12 cellular contexts compared by ENCODE assay signal in genomic region chr1:47109482-47109881, GRCh38. TPM values are rescaled to one million over a fixed set of nuclear protein-coding genes. Genes with fewer than 3 reads are reported as not detected.
"Had no signal": no experiment of that assay in that cellular context is flagged by ENCODE, and none has a peak within 500 bp of the region (broad histone marks: within the 10 kb centered on the region; RNA-seq: fewer than 3 reads in every experiment).

No MANE protein-coding gene starts in this region.

RNA-seq across cellular contexts. Expression of gene CYP4A22, which starts 27.8 kb away (rescaled TPM):
- total RNA-seq: dermis microvascular lymphatic vessel endothelial cell; endothelial cell of umbilical vein; esophagus mucosa; lung microvascular endothelial cell; mononuclear cell; naive thymus-derived CD4-positive, alpha-beta T cell; prostate gland; skeletal muscle tissue; upper lobe of right lung; vagina had no signal
- polyA plus RNA-seq: endothelial cell of umbilical vein; naive thymus-derived CD4-positive, alpha-beta T cell; spleen had no signal

RNA-seq across cellular contexts. Expression of gene CYP4Z1, which starts 42.5 kb away (rescaled TPM):
- total RNA-seq: endothelial cell of umbilical vein; hepatocyte; mononuclear cell; naive thymus-derived CD4-positive, alpha-beta T cell; spleen had no signal
- polyA plus RNA-seq: endothelial cell of umbilical vein; hepatocyte; naive thymus-derived CD4-positive, alpha-beta T cell had no signal
